ENCODE assay signal across 25 cellular contexts in the genomic region with DNA sequence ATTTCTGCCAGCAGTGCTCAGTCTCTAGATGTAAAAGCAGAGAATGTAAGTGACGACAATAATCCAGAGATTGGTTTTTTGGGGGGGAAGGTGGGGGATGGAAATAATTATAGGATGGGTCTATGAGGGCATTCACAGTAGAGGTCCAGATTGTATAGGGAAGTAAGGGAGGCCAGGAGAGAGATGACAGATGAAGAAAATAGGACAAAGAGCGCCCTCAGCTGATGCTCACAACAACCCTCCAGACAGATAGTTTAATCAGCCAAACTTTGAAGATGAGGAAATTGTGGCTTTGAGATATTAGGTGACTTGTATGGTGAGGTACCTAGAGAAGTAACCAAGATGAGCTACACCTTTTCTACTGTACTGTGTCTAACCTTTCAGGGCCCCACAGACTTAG.
"Had no signal": no experiment of that assay in that cellular context is flagged by ENCODE, and none has a peak within 500 bp of the region (broad histone marks: within the 10 kb centered on the region; RNA-seq: fewer than 3 reads in every experiment).

No MANE protein-coding gene starts in this region.

- H3K4me1 ChIP-seq: gastroesophageal sphincter, left ventricle myocardium inferior, right lobe of liver, testis, transverse colon had no signal

- H3K9me3 Mint-ChIP-seq: activated T-helper 17 cell treated with anti-CD3 and anti-CD28 coated beads, Interleukin-2, amount 50 U/mL, for 72 hours; effector memory CD8-positive, alpha-beta T cell; nephron had no signal

- H3K4me1 Mint-ChIP-seq: activated CD4-positive, alpha-beta T cell treated with anti-CD3 and anti-CD28 coated beads for 36 hours; activated T-helper 17 cell treated with anti-CD3 and anti-CD28 coated beads, Interleukin-2, amount 50 U/mL, for 72 hours; nephron had no signal

- H3K27me3 ChIP-seq: brain microvascular endothelial cell, gastroesophageal sphincter, hepatocyte, ovary, testis, transverse colon had no signal

- H3K9me3 ChIP-seq: gastroesophageal sphincter, left ventricle myocardium inferior, ovary, right lobe of liver, testis, transverse colon had no signal

- H3K27ac Mint-ChIP-seq: activated CD4-positive, alpha-beta T cell treated with anti-CD3 and anti-CD28 coated beads for 36 hours; activated T-helper 17 cell treated with anti-CD3 and anti-CD28 coated beads, Interleukin-2, amount 50 U/mL, for 72 hours; effector memory CD8-positive, alpha-beta T cell; nephron; progenitor cell of endocrine pancreas had no signal

- H3K4me3 Mint-ChIP-seq: activated CD4-positive, alpha-beta T cell treated with anti-CD3 and anti-CD28 coated beads for 36 hours; activated T-helper 17 cell treated with anti-CD3 and anti-CD28 coated beads, Interleukin-2, amount 50 U/mL, for 72 hours; effector memory CD8-positive, alpha-beta T cell; nephron had no signal

- H3K27me3 Mint-ChIP-seq: progenitor cell of endocrine pancreas had no signal

- H3K27ac ChIP-seq: brain microvascular endothelial cell, coronary artery, dorsolateral prefrontal cortex, gastroesophageal sphincter, hepatocyte, left ventricle myocardium inferior, ovary, right lobe of liver, testis, transverse colon had no signal

- ATAC-seq: activated CD4-positive, alpha-beta T cell treated with anti-CD3 and anti-CD28 coated beads for 36 hours; activated T-helper 17 cell treated with anti-CD3 and anti-CD28 coated beads, Interleukin-2, amount 50 U/mL, for 72 hours; effector memory CD8-positive, alpha-beta T cell; gastroesophageal sphincter; right lobe of liver; stimulated activated naive CD8-positive, alpha-beta T cell treated with anti-CD3 and anti-CD28 coated beads, Interleukin-15, Interleukin-2, amounts not matched to agents 100 U/mL and 50 U/mL, for 24 hours had no signal

- H3K79me2 ChIP-seq: hepatocyte had no signal

- H3K4me2 ChIP-seq: hepatocyte had no signal

- H2AFZ ChIP-seq: hepatocyte had no signal

- DNase-seq: activated CD4-positive, alpha-beta T cell treated with anti-CD3 and anti-CD28 coated beads for 36 hours; activated CD4-positive, CD25-positive, alpha-beta regulatory T cell; activated gamma-delta T cell treated with Interleukin-2 at 50 U/mL for 16 hours; activated naive CD4-positive, alpha-beta T cell treated with anti-CD3 and anti-CD28 coated beads, Interleukin-2, amount 50 U/mL, for 16 hours; amniotic stem cell; brain microvascular endothelial cell; dorsolateral prefrontal cortex; effector memory CD8-positive, alpha-beta T cell; erythroblast; islet precursor cell; left ventricle myocardium inferior; ovary; right lobe of liver; stimulated activated CD4-positive, alpha-beta T cell treated with anti-CD3 and anti-CD28 coated beads, Interleukin-12 subunit alpha, Interleukin-12 subunit beta, amount 100 ng/mL, for 4 hours; stimulated activated CD4-positive, alpha-beta T cell treated with anti-CD3 and anti-CD28 coated beads, Interleukin-4, amount 100 ng/mL, for 1 hour; stimulated activated naive CD8-positive, alpha-beta T cell treated with anti-CD3 and anti-CD28 coated beads, Interleukin-15, Interleukin-2, amounts not matched to agents 100 U/mL and 50 U/mL, for 24 hours; testis; transverse colon had no signal

- H3K4me3 ChIP-seq: coronary artery, dorsolateral prefrontal cortex, gastroesophageal sphincter, hepatocyte, left ventricle myocardium inferior, lung, ovary, right lobe of liver, testis, transverse colon had no signal

- H3K36me3 ChIP-seq: brain microvascular endothelial cell, gastroesophageal sphincter, left ventricle myocardium inferior, ovary, right lobe of liver, transverse colon had no signal
